In genomic region chr1:220448217-220448616, GRCh38 we compare ENCODE assay signal across 27 cellular contexts.
DNase-seq lines count a peak whose midpoint lies in the region; ATAC-seq, FAIRE-seq and TF ChIP-seq lines count a peak whose summit lies in the region.
"Had no signal": no experiment of that assay in that cellular context is flagged by ENCODE, and none has a peak within 500 bp of the region (broad histone marks: within the 10 kb centered on the region; RNA-seq: fewer than 3 reads in every experiment).

No MANE protein-coding gene starts in this region.

- H3K4me3 ChIP-seq in GM12878: no peak overlapping the region
- no peak overlapping the region for H3K4me3 ChIP-seq in OCI-LY7 (ENCODE audit: low read depth, low read length, poor library complexity, severe bottlenecking)
- H3K4me3 ChIP-seq: adrenal gland, body of pancreas, esophagus squamous epithelium, right atrium auricular region, smooth muscle cell, tibial nerve had no signal

- H3K79me2 ChIP-seq in GM12878 (ENCODE audit: control insufficient read depth, insufficient read depth, low read length) (no peaks in the 10 kb centered on the region), OCI-LY7 (ENCODE audit: insufficient read depth, low read depth, low read length) (no peaks in the 10 kb centered on the region)
- H3K79me2 ChIP-seq: parathyroid adenoma had no signal

- H3K36me3 Mint-ChIP-seq in stimulated activated memory B cell treated with anti-CD40 and anti-IgM and Interleukin-4, amounts not matched to agents 10 μg/mL and 1 μg/mL and 100 μg/mL, for 72 hours: no peaks in the 10 kb centered on the region
- no peaks in the 10 kb centered on the region for H3K36me3 Mint-ChIP-seq in immature natural killer cell
- H3K36me3 Mint-ChIP-seq: activated CD8-positive, alpha-beta memory T cell treated with anti-CD3 and anti-CD28 coated beads, Interleukin-2, amount 10 ng/mL, durations not matched to agents 7 days and 5 days had no signal

- FAIRE-seq in GM12878 (lab: Jason Lieb, UNC): no peak
- FAIRE-seq: frontal cortex had no signal

- H3K4me1 Mint-ChIP-seq in stimulated activated memory B cell treated with anti-CD40 and anti-IgM and Interleukin-4, amounts not matched to agents 10 μg/mL and 1 μg/mL and 100 μg/mL, for 72 hours: no peaks in the 10 kb centered on the region
- no peaks in the 10 kb centered on the region for H3K4me1 Mint-ChIP-seq in immature natural killer cell
- H3K4me1 Mint-ChIP-seq: activated CD8-positive, alpha-beta memory T cell treated with anti-CD3 and anti-CD28 coated beads, Interleukin-2, amount 10 ng/mL, durations not matched to agents 7 days and 5 days had no signal

- no peak overlapping the region for H2AFZ ChIP-seq in GM12878 (ENCODE audit: control insufficient read depth, low read depth, low read length)
- H2AFZ ChIP-seq in OCI-LY7 (ENCODE audit: low read length): no peak overlapping the region
- H2AFZ ChIP-seq: parathyroid adenoma had no signal

- TF ChIP-seq RAD21 in GM12878 (IDR thresholded peaks at IDR 0.05; ENCODE audit: insufficient read depth, low read depth, low read length): no peak

- intact Hi-C loops in GM12878 (cut with micrococcal nuclease; ENCODE audit: unreplicated experiment): no loop called here
- intact Hi-C loops in Right ventricle myocardium superior (cut with DNase I): no loop called here
- intact Hi-C loops in OCI-LY7 (cut with micrococcal nuclease; ENCODE audit: unreplicated experiment): no loop called here

- RAD21 ChIA-PET in GM12878 (lab: Charles Lee; ENCODE audit: unreplicated experiment): no interaction called here

- no peak for TF ChIP-seq POLR2A in GM12878 (IDR thresholded peaks at IDR 0.05; ENCODE audit: low read depth, low read length)

- peaks cover 39% of the 10 kb centered on the region for H3K27me3 Mint-ChIP-seq in stimulated activated memory B cell treated with anti-CD40 and anti-IgM and Interleukin-4, amounts not matched to agents 10 μg/mL and 1 μg/mL and 100 μg/mL, for 72 hours
- peaks cover 8% of the 10 kb centered on the region in 3 donors for H3K27me3 Mint-ChIP-seq in immature natural killer cell (ENCODE audit: low read depth in 3 of 3)

- TF ChIP-seq EP300 in GM12878 (IDR thresholded peaks at IDR 0.05; ENCODE audit: borderline replicate concordance in 1 of 2, control insufficient read depth in 1 of 2, low read depth in 2 of 2, low read length in 2 of 2): no peak

- no peak overlapping the region for H3K9ac ChIP-seq in GM12878 (ENCODE audit: control insufficient read depth, insufficient read depth, low read length)
- H3K9ac ChIP-seq: parathyroid adenoma had no signal

- SMC1A ChIA-PET in GM12878 (lab: Charles Lee; ENCODE audit: uncharacterized antibody, unreplicated experiment): interaction anchor here (0.6 kb wide), 1 partner anchor 47 kb away, joined by 3 read pairs; no protein-coding TSS in a partner anchor

- H3K9me3 Mint-ChIP-seq in stimulated activated memory B cell treated with anti-CD40 and anti-IgM and Interleukin-4, amounts not matched to agents 10 μg/mL and 1 μg/mL and 100 μg/mL, for 72 hours: peaks cover 4% of the 10 kb centered on the region
- peaks cover 0 to 8% (median 0%) of the 10 kb centered on the region in 6 donors for H3K9me3 Mint-ChIP-seq in immature natural killer cell

- H3K4me1 ChIP-seq in GM12878 (ENCODE audit: control insufficient read depth, insufficient read depth, low read length) (no peaks in the 10 kb centered on the region), OCI-LY7 (ENCODE audit: insufficient read depth, low read length, poor library complexity, severe bottlenecking) (no peaks in the 10 kb centered on the region)
- H3K4me1 ChIP-seq: adrenal gland, BE2C, body of pancreas, parathyroid adenoma, right atrium auricular region had no signal

- H3K9me3 ChIP-seq in GM12878 (replicated peaks; ENCODE audit: control insufficient read depth, insufficient read depth, low read length): no peaks in the 10 kb centered on the region
- no peaks in the 10 kb centered on the region for H3K9me3 ChIP-seq in OCI-LY7 (ENCODE audit: low read length)
- H3K9me3 ChIP-seq: adrenal gland, BE2C, body of pancreas, esophagus squamous epithelium had no signal

- 40% methylated on average over 4 of the region's 4 CpGs for WGBS in GM12878 (ENCODE audit: insufficient coverage, insufficient replicate concordance, low lambda C conversion rate, missing lambda C conversion rate)

- peak; percentile 26 for DNase-seq in GM12878 (ENCODE audit: low read depth, low spot score)
- no peak for DNase-seq in Right ventricle myocardium superior
- no peak for DNase-seq in immature natural killer cell
- no peak for DNase-seq in OCI-LY7 (ENCODE audit: low spot score)
- DNase-seq: activated CD4-positive, CD25-positive, alpha-beta regulatory T cell; activated CD8-positive, alpha-beta memory T cell treated with anti-CD3 and anti-CD28 coated beads, Interleukin-2, amount 10 ng/mL, durations not matched to agents 7 days and 5 days; activated naive CD4-positive, alpha-beta T cell treated with Interleukin-2 at 50 U/mL for 16 hours; activated T-cell treated with anti-CD3 and anti-CD28 coated beads, Interleukin-2, amount 50 U/mL, for 72 hours; adrenal gland; BE2C; body of pancreas; dermis blood vessel endothelial cell; esophagus squamous epithelium; NCI-H146; NCI-H510A; nephron progenitor cell; SHP77 treated with DMSO at 0.1 percent for 48 hours; SW 1271 had no signal

- no peak for TF ChIP-seq CTCF in GM12878 (IDR thresholded peaks at IDR 0.05 in 2 of 3, conservative IDR thresholded peaks at IDR 0.05 in 1 of 3; ENCODE audit: control insufficient read depth in 2 of 3, extremely low read depth in 1 of 3, insufficient read depth in 1 of 3, low read depth in 3 of 3, low read length in 3 of 3)
- no peak for TF ChIP-seq CTCF in OCI-LY7 (conservative IDR thresholded peaks at IDR 0.05; ENCODE audit: low read length)

- H3K36me3 ChIP-seq in GM12878 (ENCODE audit: control insufficient read depth in 2 of 2, insufficient read depth in 2 of 2, low read length in 1 of 2) (no peaks in the 10 kb centered on the region), OCI-LY7 (ENCODE audit: insufficient read depth, low read length) (no peaks in the 10 kb centered on the region)
- H3K36me3 ChIP-seq: adrenal gland, BE2C, esophagus squamous epithelium, right atrium auricular region, tibial nerve had no signal

- in situ Hi-C loops in GM12878 (cut with MboI): no loop called here

- no peaks in the 10 kb centered on the region for H3K27me3 ChIP-seq in GM12878 (replicated peaks in 1 of 2; ENCODE audit: control insufficient read depth in 2 of 2, insufficient read depth in 2 of 2, low read length in 1 of 2)
- H3K27me3 ChIP-seq: adrenal gland, BE2C, body of pancreas, right atrium auricular region, tibial nerve had no signal

- CTCF ChIA-PET in GM12878 (lab: Yijun Ruan, JAX) (interaction anchor here (1.1 kb wide), 1 partner anchor 229 kb away, joined by 3 read pairs; no protein-coding TSS in a partner anchor), OCI-LY7 (lab: Charles Lee; ENCODE audit: unreplicated experiment) (no interaction called here)

- no TSS peak for BruUV-seq in GM12878 (replicated peaks; lab: Mats Ljungman, UMichigan)
- no TSS peak for BruUV-seq in OCI-LY7 (replicated peaks; lab: Mats Ljungman, UMichigan)

- no peak overlapping the region for H3K4me3 Mint-ChIP-seq in stimulated activated memory B cell treated with anti-CD40 and anti-IgM and Interleukin-4, amounts not matched to agents 10 μg/mL and 1 μg/mL and 100 μg/mL, for 72 hours
- H3K4me3 Mint-ChIP-seq in immature natural killer cell: no peak overlapping the region
- H3K4me3 Mint-ChIP-seq: activated CD8-positive, alpha-beta memory T cell treated with anti-CD3 and anti-CD28 coated beads, Interleukin-2, amount 10 ng/mL, durations not matched to agents 7 days and 5 days; activated T-cell treated with anti-CD3 and anti-CD28 coated beads, Interleukin-2, amount 50 U/mL, for 72 hours; nephron progenitor cell had no signal

- H3K27ac ChIP-seq in GM12878 (ENCODE audit: control insufficient read depth, insufficient read depth): no peak overlapping the region
- no peak overlapping the region for H3K27ac ChIP-seq in OCI-LY7 (ENCODE audit: low read depth, low read length, poor library complexity, severe bottlenecking)
- H3K27ac ChIP-seq: adrenal gland, body of pancreas, esophagus squamous epithelium, parathyroid adenoma, right atrium auricular region, tibial nerve had no signal

- ATAC-seq in GM18867 (IDR thresholded peaks at IDR 0.05; ENCODE audit: unreplicated experiment) (peak; percentile 79), GM21786 (IDR thresholded peaks at IDR 0.05; ENCODE audit: unreplicated experiment) (peak; percentile 62), HG03442 (IDR thresholded peaks at IDR 0.05; ENCODE audit: unreplicated experiment) (peak; percentile 60), GM12878 (peak; percentile 89), Right ventricle myocardium superior (ENCODE audit: poor library complexity) (no peak)
- no peak for ATAC-seq in stimulated activated memory B cell treated with anti-CD40 and anti-IgM and Interleukin-4, amounts not matched to agents 10 μg/mL and 1 μg/mL and 100 μg/mL, for 72 hours
- ATAC-seq: activated CD8-positive, alpha-beta memory T cell treated with anti-CD3 and anti-CD28 coated beads, Interleukin-2, amount 10 ng/mL, durations not matched to agents 7 days and 5 days; activated T-cell treated with anti-CD3 and anti-CD28 coated beads, Interleukin-2, amount 50 U/mL, for 72 hours; body of pancreas had no signal

- no peak overlapping the region for H3K4me2 ChIP-seq in GM12878 (ENCODE audit: control insufficient read depth, insufficient read depth)
- H3K4me2 ChIP-seq in OCI-LY7 (ENCODE audit: low read length): no peak overlapping the region
- H3K4me2 ChIP-seq: smooth muscle cell had no signal

- H3K27ac Mint-ChIP-seq in stimulated activated memory B cell treated with anti-CD40 and anti-IgM and Interleukin-4, amounts not matched to agents 10 μg/mL and 1 μg/mL and 100 μg/mL, for 72 hours: no peak overlapping the region
- H3K27ac Mint-ChIP-seq in immature natural killer cell: no peak overlapping the region
- H3K27ac Mint-ChIP-seq: activated CD8-positive, alpha-beta memory T cell treated with anti-CD3 and anti-CD28 coated beads, Interleukin-2, amount 10 ng/mL, durations not matched to agents 7 days and 5 days; activated T-cell treated with anti-CD3 and anti-CD28 coated beads, Interleukin-2, amount 50 U/mL, for 72 hours; nephron progenitor cell had no signal

- H4K20me1 ChIP-seq in GM12878 (ENCODE audit: control insufficient read depth, insufficient read depth) (no peaks in the 10 kb centered on the region), OCI-LY7 (ENCODE audit: insufficient read depth, low read length) (no peaks in the 10 kb centered on the region)

- POLR2A ChIA-PET in GM12878 (lab: Charles Lee): no interaction called here
- POLR2A ChIA-PET in OCI-LY7 (lab: Charles Lee): interaction anchor here (1.5 kb wide), 1 partner anchor 16 kb away, joined by 6 read pairs; no protein-coding TSS in a partner anchor

- H3K9me2 ChIP-seq in OCI-LY7 (ENCODE audit: insufficient read depth, low read length): no peaks in the 10 kb centered on the region

Comparison
In these comparisons a context has a peak if more than half of its experiments do, and no peak if none do; other contexts are left out.
1. ATAC-seq: peak in GM18867 (single experiment), GM21786 (single experiment), HG03442 (single experiment) and GM12878 (single experiment); none in Right ventricle myocardium superior (single experiment) and stimulated activated memory B cell treated with anti-CD40 and anti-IgM and Interleukin-4, amounts not matched to agents 10 μg/mL and 1 μg/mL and 100 μg/mL, for 72 hours (single experiment).